27 cellular contexts compared by ENCODE assay signal in the genomic region with DNA sequence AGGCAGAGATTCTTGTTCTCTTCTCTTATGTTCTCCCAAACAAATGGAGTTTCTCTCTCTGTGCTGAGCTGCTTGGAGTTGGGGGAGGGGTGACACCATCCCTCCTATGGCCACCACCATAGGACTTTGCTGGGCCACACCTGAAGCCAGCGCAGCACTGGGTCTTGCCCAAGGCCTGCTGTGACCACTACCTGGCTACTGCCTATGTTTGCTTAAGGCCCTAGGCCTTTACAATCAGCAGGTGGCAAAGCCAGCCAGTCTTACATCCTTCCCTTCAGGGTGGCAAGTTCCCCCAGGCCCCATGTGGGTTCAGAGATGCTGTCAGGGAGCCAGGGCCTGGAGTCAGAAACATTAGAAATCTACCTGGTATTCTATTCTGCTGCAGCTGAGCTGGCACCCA. TPM values are rescaled to one million over a fixed set of nuclear protein-coding genes. Genes with fewer than 3 reads are reported as not detected.
DNase-seq lines count a peak whose midpoint lies in the region; ATAC-seq and TF ChIP-seq lines count a peak whose summit lies in the region.
"Had no signal": no experiment of that assay in that cellular context is flagged by ENCODE, and none has a peak within 500 bp of the region (broad histone marks: within the 10 kb centered on the region; RNA-seq: fewer than 3 reads in every experiment).

No MANE protein-coding gene starts in this region.

- peak; percentile 30 for DNase-seq in NCI-H69 (lab: John Stamatoyannopoulos, UW)
- no peak for DNase-seq in WTC11 (ENCODE audit: low spot score)
- DNase-seq in left lobe of liver (ENCODE audit: low spot score) = no peak
- DNase-seq in osteocyte (ENCODE audit: extremely low spot score, unreplicated experiment) = peak; percentile 63
- no peak for DNase-seq in breast epithelium (ENCODE audit: low spot score in 2 of 2)
- DNase-seq: 8988T; ACHN; BE2C; C1 segment of cervical spinal cord; CD4-positive, alpha-beta memory T cell; CD4-positive, CD25-positive, alpha-beta regulatory T cell; CD8-positive, alpha-beta memory T cell; COR-L47; DMS 273 treated with DMSO at 0.1 percent for 48 hours; DMS153; DMS53; DMS79; DND-41; EL; GDM1 had no signal

- no peak for TF ChIP-seq CTCF in WTC11 (IDR thresholded peaks at IDR 0.05)
- TF ChIP-seq CTCF in osteocyte (IDR thresholded peaks at IDR 0.05) = no peak
- TF ChIP-seq CTCF in breast epithelium (IDR thresholded peaks at IDR 0.05) = no peak

- intact Hi-C loops in breast epithelium (cut with DNase I; ENCODE audit: low total_unique reads) = loop anchor here (1.0 kb wide), 1 partner anchor 15 kb away; no protein-coding TSS in a partner anchor

- no peak overlapping the region for H3K4me3 Mint-ChIP-seq in WTC11
- H3K4me3 Mint-ChIP-seq in osteocyte (ENCODE audit: unreplicated experiment) = no peak overlapping the region
- H3K4me3 Mint-ChIP-seq: CD4-positive, alpha-beta memory T cell; CD4-positive, CD25-positive, alpha-beta regulatory T cell; CD8-positive, alpha-beta memory T cell had no signal

- TF ChIP-seq POLR2A in breast epithelium (IDR thresholded peaks at IDR 0.05) = no peak

- no peak overlapping the region for H3K27ac ChIP-seq in breast epithelium
- H3K27ac ChIP-seq: BLaER1 had no signal

- H3K4me1 Mint-ChIP-seq in WTC11 (peaks cover 9% of the 10 kb centered on the region), osteocyte (ENCODE audit: unreplicated experiment) (no peaks in the 10 kb centered on the region)
- H3K4me1 Mint-ChIP-seq: CD14-positive monocyte; CD4-positive, alpha-beta memory T cell; CD8-positive, alpha-beta memory T cell had no signal

- H3K4me1 ChIP-seq in breast epithelium = no peaks in the 10 kb centered on the region
- H3K4me1 ChIP-seq: BE2C, BLaER1 had no signal

- no peaks in the 10 kb centered on the region for H3K27me3 ChIP-seq in breast epithelium

- no peak for ATAC-seq in WTC11
- ATAC-seq in left lobe of liver = peak; percentile 50
- ATAC-seq in HG03135 (IDR thresholded peaks at IDR 0.05; ENCODE audit: unreplicated experiment) = no peak
- ATAC-seq in HG03108 (IDR thresholded peaks at IDR 0.05; ENCODE audit: unreplicated experiment) = no peak
- ATAC-seq: GM12878 had no signal

- H3K4me3 ChIP-seq in breast epithelium = no peak overlapping the region
- H3K4me3 ChIP-seq: BLaER1, GM12878 had no signal

- H3K27me3 Mint-ChIP-seq in WTC11 (ENCODE audit: low read depth) = peaks cover 17% of the 10 kb centered on the region
- H3K27me3 Mint-ChIP-seq in osteocyte (ENCODE audit: unreplicated experiment) = no peaks in the 10 kb centered on the region

- H3K36me3 Mint-ChIP-seq in WTC11 = no peaks in the 10 kb centered on the region
- no peaks in the 10 kb centered on the region for H3K36me3 Mint-ChIP-seq in osteocyte (ENCODE audit: unreplicated experiment)
- H3K36me3 Mint-ChIP-seq: CD14-positive monocyte; CD4-positive, alpha-beta memory T cell; CD4-positive, CD25-positive, alpha-beta regulatory T cell; CD8-positive, alpha-beta memory T cell had no signal

- no peaks in the 10 kb centered on the region for H3K36me3 ChIP-seq in breast epithelium
- H3K36me3 ChIP-seq: BE2C, BLaER1 had no signal

- CTCF ChIA-PET in WTC11 (lab: Charles Lee) = interaction anchor here (0.8 to 2.1 kb wide), 2 partner anchors 9 to 461 kb away, joined by 3 to 9 read pairs; no protein-coding TSS in a partner anchor

- no peak overlapping the region for H3K27ac Mint-ChIP-seq in WTC11
- H3K27ac Mint-ChIP-seq in osteocyte (ENCODE audit: unreplicated experiment) = no peak overlapping the region
- H3K27ac Mint-ChIP-seq: CD14-positive monocyte; CD4-positive, alpha-beta memory T cell; CD4-positive, CD25-positive, alpha-beta regulatory T cell; CD8-positive, alpha-beta memory T cell had no signal

- no peaks in the 10 kb centered on the region for H3K9me3 ChIP-seq in breast epithelium
- H3K9me3 ChIP-seq: BE2C, BLaER1 had no signal

- 0 out of 2 replicates have a peak, but pooled peaks cover 6% of the 10 kb centered on the region for H3K9me3 Mint-ChIP-seq in WTC11
- H3K9me3 Mint-ChIP-seq in osteocyte (ENCODE audit: unreplicated experiment) = peaks cover 7% of the 10 kb centered on the region
- H3K9me3 Mint-ChIP-seq: CD14-positive monocyte; CD8-positive, alpha-beta memory T cell had no signal

- POLR2A ChIA-PET in WTC11 (lab: Charles Lee) = no interaction called here

TF ChIP-seq in WTC11, 78 proteins besides CTCF, POLR2A, EP300 and RAD21:
- TF ChIP-seq FOXP1 (CRISPR knock-in tag; IDR thresholded peaks at IDR 0.05; ENCODE audit: borderline replicate concordance) (0 out of 2 replicates have a peak, but pooled peaks have one; percentile 16), SMAD4 (CRISPR knock-in tag; IDR thresholded peaks at IDR 0.05) (no peak)

RNA-seq across cellular contexts. Expression of a gene that starts 6.3 kb away (rescaled TPM):
- total RNA-seq in WTC11 (2021) = 12.5 to 15.5 TPM (median 15.2 TPM) in 3 replicates
- 129 TPM for total RNA-seq in left lobe of liver
- total RNA-seq in osteocyte = 25.6 and 27.9 TPM in 2 replicates
- 10 to 100 TPM; 11.7 to 18.4 (median 15.8) TPM for total RNA-seq in breast epithelium
- total RNA-seq: A673; CD4-positive, alpha-beta memory T cell; CD4-positive, CD25-positive, alpha-beta regulatory T cell; CD8-positive, alpha-beta memory T cell; G401 had no signal

RNA-seq across cellular contexts. Expression of a gene that starts 44.9 kb away (rescaled TPM):
- total RNA-seq in WTC11 (2021) = 25.8 to 33.6 TPM (median 29.5 TPM) in 3 replicates
- total RNA-seq in left lobe of liver = 77.4 TPM
- total RNA-seq in osteocyte = 1.8 and 2.1 TPM in 2 replicates
- total RNA-seq in breast epithelium = 100 to 1,000 TPM in 1 of 3 donors, 10 to 100 TPM in 2; 32.1 to 133 (median 47.9) TPM
- total RNA-seq: CD4-positive, alpha-beta memory T cell; CD4-positive, CD25-positive, alpha-beta regulatory T cell; CD8-positive, alpha-beta memory T cell; G401 had no signal

RNA-seq across cellular contexts. Expression of a gene that starts 51.7 kb away (rescaled TPM):
- total RNA-seq in WTC11 (2021) (10.0 to 11.5 TPM (median 11.1 TPM) in 3 replicates), left lobe of liver (49.9 TPM), osteocyte (5.6 and 5.9 TPM in 2 replicates), breast epithelium (10 to 100 TPM; 29.3 to 44.6 (median 38.1) TPM)

Comparison
In these comparisons a context has a peak if more than half of its experiments do, and no peak if none do; other contexts are left out.
1. DNase-seq: peak in NCI-H69 (single experiment) and osteocyte (single experiment); none in WTC11 (single experiment), left lobe of liver (single experiment) and breast epithelium (0 of 2).